In the genomic region with DNA sequence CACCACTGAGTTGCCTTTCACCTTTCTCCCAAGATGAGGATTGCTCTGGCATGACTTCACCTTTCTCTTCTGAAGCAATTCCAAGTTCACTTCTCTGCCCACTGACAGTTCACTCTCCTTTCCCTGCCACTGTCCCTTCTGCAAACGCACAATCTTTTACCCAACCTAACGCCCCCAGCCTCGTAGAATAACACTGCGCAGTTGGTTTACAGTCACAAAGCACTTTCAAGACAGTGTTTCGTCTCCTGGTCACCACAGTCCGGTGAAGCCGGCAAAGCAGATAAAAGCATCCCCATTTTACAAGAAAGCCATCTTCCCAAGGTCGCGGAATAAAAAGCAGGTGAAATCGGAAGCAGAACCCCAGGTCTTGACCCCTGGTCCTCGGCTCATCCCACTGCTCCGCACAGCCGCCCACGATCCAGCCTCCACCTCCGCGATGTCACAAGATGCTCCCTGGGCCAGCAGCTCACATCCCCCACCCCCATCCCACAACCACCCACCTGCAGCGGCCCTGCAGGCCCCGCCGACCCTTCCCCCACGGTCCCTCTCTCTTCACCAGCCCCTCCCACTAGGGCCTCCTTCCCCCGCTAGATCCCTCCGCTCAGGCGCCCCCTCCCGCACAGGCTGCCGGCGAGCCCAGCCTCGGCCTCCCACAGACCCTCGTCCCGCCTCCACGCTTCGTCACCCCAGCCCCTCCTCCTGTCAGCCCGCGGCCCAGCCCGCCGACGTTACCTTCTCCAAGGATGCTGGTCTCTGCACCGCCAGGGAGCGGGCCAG, we compare ENCODE assay signal across 8 cellular contexts. TPM values are rescaled to one million over a fixed set of nuclear protein-coding genes. Genes with fewer than 3 reads are reported as not detected.
DNase-seq lines count a peak whose midpoint lies in the region; ATAC-seq and TF ChIP-seq lines count a peak whose summit lies in the region.

No MANE protein-coding gene starts in this region.

- no peaks in the 10 kb centered on the region for H3K9me3 ChIP-seq in liver (ENCODE audit: control insufficient read depth in 4 of 4, low read length in 3 of 4)

- DNase-seq in AG09319 (ENCODE audit: extremely low read depth, low read depth) (peak; percentile 58), NCI-H524 (lab: John Stamatoyannopoulos, UW) (peak; percentile 81 to 87), dermis microvascular lymphatic vessel endothelial cell (ENCODE audit: low read depth in 2 of 2) (peak; percentile 73 to 92)
- DNase-seq in activated CD4-positive, alpha-beta T cell treated with anti-CD3 and anti-CD28 coated beads, Interleukin-2, amount 50 U/mL, for 4 hours, result peak; percentile 83 to 85
- peak; percentile 71 to 75 for DNase-seq in stimulated activated CD4-positive, alpha-beta T cell treated with anti-CD3 and anti-CD28 coated beads, Interleukin-2, amount 100 ng/mL, for 48 hours

- H3K27ac ChIP-seq in liver (ENCODE audit: low read depth in 1 of 2, low read length in 2 of 2), result peak overlapping the region; percentile 93 to 95

- TF ChIP-seq CTCF in AG09319 (IDR thresholded peaks at IDR 0.05; ENCODE audit: low read depth, low read length) (peak; percentile 1; the same call in 1 of the 2 replicates), liver (IDR thresholded peaks at IDR 0.05; ENCODE audit: low read depth, low read length, missing input control) (no peak)

- ATAC-seq in GM19035 (IDR thresholded peaks at IDR 0.05; ENCODE audit: unreplicated experiment) (peak; percentile 42), HG03342 (IDR thresholded peaks at IDR 0.05; ENCODE audit: unreplicated experiment) (peak; percentile 39)

- peaks cover 0 to 2% (median 0%) of the 10 kb centered on the region in 4 donors for H3K36me3 ChIP-seq in liver (ENCODE audit: control insufficient read depth in 4 of 4, insufficient read depth in 3 of 4, low read depth in 1 of 4, low read length in 3 of 4)

- peak overlapping the region; percentile 62 to 84 for H3K9ac ChIP-seq in liver (ENCODE audit: low read depth in 1 of 2, low read length in 2 of 2)

- peak in 1 of 2 donors; percentile 3 for TF ChIP-seq RAD21 in liver (IDR thresholded peaks at IDR 0.05)

- under 1% methylated on average over 38 of the region's 38 CpGs for WGBS in liver

- H3K4me1 ChIP-seq in liver (ENCODE audit: control insufficient read depth in 4 of 4, insufficient read depth in 4 of 4, low read length in 3 of 4), result peaks cover 6 to 36% (median 21%) of the 10 kb centered on the region in 4 donors

- no peaks in the 10 kb centered on the region for H3K27me3 ChIP-seq in liver (ENCODE audit: control insufficient read depth in 4 of 4, insufficient read depth in 4 of 4, low read length in 3 of 4)

- peak overlapping the region; percentile 62 to 88 (median 82) for H3K4me3 ChIP-seq in liver (ENCODE audit: low read depth in 1 of 3, low read length in 3 of 3)

TF ChIP-seq in liver, 16 proteins besides CTCF, POLR2A, EP300 and RAD21:
- TF ChIP-seq JUND (IDR thresholded peaks at IDR 0.05) (no peak), EGR1 (IDR thresholded peaks at IDR 0.05; ENCODE audit: low read depth in 2 of 2) (peak in 1 of 2 donors; percentile 10), FOXA2 (IDR thresholded peaks at IDR 0.05) (no peak)

RNA-seq across cellular contexts. Expression of a gene that starts 0.6 kb away (rescaled TPM):
- total RNA-seq in dermis microvascular lymphatic vessel endothelial cell (19.8 and 29.0 TPM in 2 replicates), liver (10 to 100 TPM; 38.0 to 47.5 TPM)
- polyA plus RNA-seq in liver, result 10 to 100 TPM; 19.4 to 34.5 TPM

RNA-seq across cellular contexts. Expression of a gene that starts 0.8 kb away (rescaled TPM):
- total RNA-seq in dermis microvascular lymphatic vessel endothelial cell (6.9 and 8.2 TPM in 2 replicates), liver (10 to 100 TPM; 10.5 to 13.2 TPM)
- polyA plus RNA-seq in liver, result 10 to 100 TPM; 19.3 to 26.2 TPM

RNA-seq across cellular contexts. Expression of a gene that starts 59.2 kb away (rescaled TPM):
- 33.5 and 40.6 TPM in 2 replicates for total RNA-seq in dermis microvascular lymphatic vessel endothelial cell
- total RNA-seq in liver, result 10 to 100 TPM; 30.0 to 45.5 TPM
- 10 to 100 TPM; 12.0 to 15.2 TPM for polyA plus RNA-seq in liver

Comparison
In these comparisons a context has a peak if more than half of its experiments do, and no peak if none do; other contexts are left out.
1. Peak in every context shown above with its lines: DNase-seq, ATAC-seq, H3K4me3 ChIP-seq and H3K27ac ChIP-seq.